In genomic region chr17:29177541-29177870, GRCh38 we compare ENCODE assay signal across 9 cellular contexts. TPM values are rescaled to one million over a fixed set of nuclear protein-coding genes. Genes with fewer than 3 reads are reported as not detected.
DNase-seq lines count a peak whose midpoint lies in the region; TF ChIP-seq lines count a peak whose summit lies in the region.
"Had no signal": no experiment of that assay in that cellular context is flagged by ENCODE, and none has a peak within 500 bp of the region (broad histone marks: within the 10 kb centered on the region; RNA-seq: fewer than 3 reads in every experiment).

No MANE protein-coding gene starts in this region.

- no peaks in the 10 kb centered on the region for H3K36me3 Mint-ChIP-seq in neural crest cell (ENCODE audit: low read depth)

- H3K4me1 ChIP-seq in BLaER1 (peaks cover 56% of the 10 kb centered on the region), MM.1S (ENCODE audit: low read length) (peaks cover 39% of the 10 kb centered on the region), duodenal mucosa (ENCODE audit: control insufficient read depth in 1 of 2, insufficient read depth in 2 of 2, low read length in 2 of 2) (peaks cover 35 to 45% of the 10 kb centered on the region in 2 donors)

- H3K27ac Mint-ChIP-seq in neural crest cell (ENCODE audit: unreplicated experiment), result no peak overlapping the region

- no peaks in the 10 kb centered on the region for H3K27me3 Mint-ChIP-seq in neural crest cell (ENCODE audit: low read depth)

- no peak for TF ChIP-seq CTCF in MM.1S (IDR thresholded peaks at IDR 0.05; ENCODE audit: low read length)
- no peak for TF ChIP-seq CTCF in neural crest cell (conservative IDR thresholded peaks at IDR 0.05)

- H3K9ac ChIP-seq in BLaER1, result no peak overlapping the region
- peak overlapping the region; percentile 82; the same call in 1 of the 2 replicates for H3K9ac ChIP-seq in MM.1S (ENCODE audit: low read length)
- H3K9ac ChIP-seq in duodenal mucosa (ENCODE audit: low read depth in 1 of 2, low read length in 2 of 2), result peak overlapping the region; percentile 82

- H3K4me3 ChIP-seq in BLaER1 (no peak overlapping the region; the same call in 1 of the 2 replicates), MM.1S (ENCODE audit: low read length) (no peak overlapping the region), duodenal mucosa (ENCODE audit: low read depth in 1 of 2, low read length in 2 of 2) (peak overlapping the region; percentile 74 to 78)

- H3K27ac ChIP-seq in BLaER1, result peak overlapping the region; percentile 52; the same call in 1 of the 2 replicates
- H3K27ac ChIP-seq in MM.1S (ENCODE audit: low read length), result peak overlapping the region; percentile 73; the same call in 1 of the 2 replicates
- H3K27ac ChIP-seq in duodenal mucosa (ENCODE audit: low read depth, low read length), result peak overlapping the region; percentile 86

- H4K20me1 ChIP-seq in BLaER1, result 0 out of 2 replicates have a peak, but pooled peaks cover 5% of the 10 kb centered on the region
- no peaks in the 10 kb centered on the region for H4K20me1 ChIP-seq in MM.1S (ENCODE audit: insufficient read depth, low read length)

- peaks cover 15% of the 10 kb centered on the region for H3K79me2 ChIP-seq in MM.1S (ENCODE audit: low read length)

- peaks cover 39% of the 10 kb centered on the region for H3K4me1 Mint-ChIP-seq in neural crest cell

- H3K9me2 ChIP-seq in MM.1S (replicated peaks; ENCODE audit: insufficient read depth, low read length), result no peaks in the 10 kb centered on the region

- H3K36me3 ChIP-seq in BLaER1, result no peaks in the 10 kb centered on the region
- no peaks in the 10 kb centered on the region for H3K36me3 ChIP-seq in MM.1S (replicated peaks; ENCODE audit: insufficient read depth, low read length)
- no peaks in the 10 kb centered on the region for H3K36me3 ChIP-seq in duodenal mucosa (ENCODE audit: control insufficient read depth in 1 of 2, insufficient read depth in 2 of 2, low read length in 2 of 2)

- H3K27me3 ChIP-seq in BLaER1 (no peaks in the 10 kb centered on the region), MM.1S (replicated peaks; ENCODE audit: insufficient read depth, low read length) (no peaks in the 10 kb centered on the region), duodenal mucosa (ENCODE audit: control insufficient read depth in 1 of 2, insufficient read depth in 2 of 2, low read length in 2 of 2) (no peaks in the 10 kb centered on the region)

- no peaks in the 10 kb centered on the region for H3K9me3 Mint-ChIP-seq in neural crest cell

- DNase-seq in MM.1S, result no peak
- DNase-seq in neural crest cell (ENCODE audit: low read depth, low spot score), result no peak
- no peak for DNase-seq in DMS 273 (lab: John Stamatoyannopoulos, UW; ENCODE audit: unreplicated experiment)
- DNase-seq in GOT3 (lab: John Stamatoyannopoulos, UW), result no peak
- DNase-seq in NCI-H345 treated with DMSO at 0.1 percent for 48 hours (lab: John Stamatoyannopoulos, UW; ENCODE audit: unreplicated experiment), result no peak
- no peak for DNase-seq in NCI-H187 treated with DMSO at 0.1 percent for 48 hours (lab: John Stamatoyannopoulos, UW)
- DNase-seq: stimulated activated CD4-positive, alpha-beta T cell treated with anti-CD3 and anti-CD28 coated beads, Interleukin-12 subunit alpha, Interleukin-12 subunit beta, amount 100 ng/mL, for 4 hours had no signal

- H3K9me3 ChIP-seq in BLaER1 (no peaks in the 10 kb centered on the region), MM.1S (replicated peaks; ENCODE audit: insufficient read depth, low read length) (no peaks in the 10 kb centered on the region), duodenal mucosa (ENCODE audit: control insufficient read depth in 1 of 2, low read length in 2 of 2) (no peaks in the 10 kb centered on the region)

- peak overlapping the region; percentile 89 for H3K4me3 Mint-ChIP-seq in neural crest cell

- H3K4me2 ChIP-seq in BLaER1 (peak overlapping the region; percentile 98), MM.1S (ENCODE audit: low read depth, low read length) (peak overlapping the region; percentile 92; the same call in 1 of the 2 replicates)

- H2AFZ ChIP-seq in MM.1S (ENCODE audit: low read length), result no peak overlapping the region

- H3F3A ChIP-seq in MM.1S (ENCODE audit: insufficient read depth, low read length), result peaks cover 22% of the 10 kb centered on the region

RNA-seq across cellular contexts. Expression of gene MYO18A, which starts 2.7 kb away (rescaled TPM):
- total RNA-seq in neural crest cell, result 43.1 and 48.2 TPM in 2 replicates

Comparison
In these comparisons a context has a peak if more than half of its experiments do, and no peak if none do; other contexts are left out.
1. H3K4me3 ChIP-seq: peak in duodenal mucosa (2 of 2); none in BLaER1 (single experiment) and MM.1S (single experiment).
2. Peak in every context shown above with its lines, with median percentiles within 50 percentile points of each other: H3K27ac ChIP-seq.